11 cellular contexts compared by ENCODE assay signal in the genomic region with DNA sequence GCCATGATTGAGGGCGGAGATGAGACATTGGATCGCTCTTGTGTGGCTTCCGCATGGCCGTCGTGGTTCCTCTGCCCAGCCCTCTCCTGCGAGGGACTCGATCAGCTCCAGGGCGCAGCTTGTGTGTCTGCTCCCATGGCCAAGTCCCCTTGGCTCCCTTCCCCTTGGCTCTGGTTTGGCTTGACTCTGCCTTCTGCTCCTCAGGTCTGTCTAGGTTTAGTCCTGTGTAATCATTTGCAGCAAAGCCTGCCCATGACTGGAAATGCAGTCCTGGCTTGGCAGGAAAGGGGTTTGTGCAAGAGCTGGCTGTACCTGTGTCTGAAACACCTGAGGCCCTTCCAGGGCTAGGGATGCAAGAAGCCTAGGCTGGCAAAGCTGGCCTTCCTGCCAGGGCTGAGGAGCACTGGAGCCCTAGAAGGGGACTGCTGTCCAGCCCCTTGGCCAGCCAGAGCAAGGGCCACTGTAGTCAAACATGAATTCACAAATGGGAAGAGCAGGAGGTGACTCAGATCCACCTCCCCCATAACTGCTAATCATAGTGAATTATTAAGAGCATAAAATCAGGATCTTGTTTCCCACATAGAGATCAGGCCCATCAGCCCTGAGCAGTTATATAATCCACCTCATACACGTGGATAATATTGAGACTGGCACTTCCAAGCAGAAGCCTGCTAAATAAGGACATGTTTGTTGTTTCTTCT.
A peak's percentile ranks its signal among the peaks of the same experiment; 100 is the strongest.
DNase-seq lines count a peak whose midpoint lies in the region; ATAC-seq and TF ChIP-seq lines count a peak whose summit lies in the region.
"Had no signal": no experiment of that assay in that cellular context is flagged by ENCODE, and none has a peak within 500 bp of the region (broad histone marks: within the 10 kb centered on the region; RNA-seq: fewer than 3 reads in every experiment).

No MANE protein-coding gene starts in this region.

- H3K36me3 Mint-ChIP-seq in endodermal cell (ENCODE audit: low read depth) (no peaks in the 10 kb centered on the region), endothelial cell (ENCODE audit: low read depth, unreplicated experiment) (no peaks in the 10 kb centered on the region)

- H3K4me3 Mint-ChIP-seq in endodermal cell (no peak overlapping the region), endothelial cell (ENCODE audit: unreplicated experiment) (no peak overlapping the region)
- H3K4me3 Mint-ChIP-seq: CD4-positive, CD25-positive, alpha-beta regulatory T cell; T-helper 2 cell treated with Interferon-gamma antibody and Interleukin-4, amounts not matched to agents 5 μg/mL and 100 μg/mL, for 36 hours had no signal

- H3K4me1 Mint-ChIP-seq in endodermal cell, result peaks cover 21% of the 10 kb centered on the region
- peaks cover 9% of the 10 kb centered on the region for H3K4me1 Mint-ChIP-seq in endothelial cell (ENCODE audit: unreplicated experiment)

- H3K27ac ChIP-seq in endodermal cell (ENCODE audit: low read depth, low read length) (no peak overlapping the region), parathyroid adenoma (peak overlapping the region; percentile 36), Karpas-422 (ENCODE audit: low read length) (no peak overlapping the region)

- H3K9me3 Mint-ChIP-seq in endodermal cell, result no peaks in the 10 kb centered on the region
- no peaks in the 10 kb centered on the region for H3K9me3 Mint-ChIP-seq in endothelial cell (ENCODE audit: unreplicated experiment)
- H3K9me3 Mint-ChIP-seq: CD4-positive, CD25-positive, alpha-beta regulatory T cell; T-helper 2 cell treated with Interferon-gamma antibody and Interleukin-4, amounts not matched to agents 5 μg/mL and 100 μg/mL, for 36 hours had no signal

- DNase-seq in G401 (ENCODE audit: low spot score), result peak; percentile 99
- DNase-seq in NCI-H510A treated with DMSO at 0.1 percent for 48 hours (lab: John Stamatoyannopoulos, UW), result peak; percentile 40
- no peak for DNase-seq in endodermal cell
- no peak for DNase-seq in endothelial cell (ENCODE audit: low spot score)
- DNase-seq in Karpas-422, result no peak
- DNase-seq: CD4-positive, CD25-positive, alpha-beta regulatory T cell; islet precursor cell had no signal

- TF ChIP-seq CTCF in endodermal cell (conservative IDR thresholded peaks at IDR 0.05) (no peak), parathyroid adenoma (IDR thresholded peaks at IDR 0.05) (no peak), endothelial cell (IDR thresholded peaks at IDR 0.05; ENCODE audit: unreplicated experiment) (no peak)

- WGBS in endodermal cell (ENCODE audit: insufficient coverage in 1 of 2, insufficient read length in 1 of 2), 2 experiments, result 93 to 94% methylated on average over 6 to 9 of the region's 9 CpGs

- H2AFZ ChIP-seq in parathyroid adenoma, result no peak overlapping the region
- no peak overlapping the region for H2AFZ ChIP-seq in Karpas-422 (ENCODE audit: low read length)

- H3K27ac Mint-ChIP-seq in endodermal cell (peak overlapping the region; percentile 38), endothelial cell (ENCODE audit: unreplicated experiment) (no peak overlapping the region)
- H3K27ac Mint-ChIP-seq: T-helper 2 cell treated with Interferon-gamma antibody and Interleukin-4, amounts not matched to agents 5 μg/mL and 100 μg/mL, for 36 hours had no signal

- H4K20me1 ChIP-seq in Karpas-422 (ENCODE audit: insufficient read depth, low read depth, low read length), result peaks cover 28% of the 10 kb centered on the region

- ATAC-seq in HG02870 (IDR thresholded peaks at IDR 0.05; ENCODE audit: unreplicated experiment) (no peak), HG03354 (IDR thresholded peaks at IDR 0.05; ENCODE audit: poor library complexity, severe bottlenecking, unreplicated experiment) (no peak)

- H3K4me3 ChIP-seq in endodermal cell (ENCODE audit: low read length), result no peak overlapping the region
- H3K4me3 ChIP-seq in parathyroid adenoma (ENCODE audit: low read depth, low read length), result no peak overlapping the region
- no peak overlapping the region for H3K4me3 ChIP-seq in Karpas-422 (ENCODE audit: low read length)

- H3K36me3 ChIP-seq in endodermal cell (ENCODE audit: control insufficient read depth, insufficient read depth, low read length), result no peaks in the 10 kb centered on the region
- no peaks in the 10 kb centered on the region for H3K36me3 ChIP-seq in parathyroid adenoma (ENCODE audit: control insufficient read depth, insufficient read depth, low read length)
- no peaks in the 10 kb centered on the region for H3K36me3 ChIP-seq in Karpas-422 (ENCODE audit: insufficient read depth, low read length)

- H3K4me2 ChIP-seq in parathyroid adenoma (ENCODE audit: low read length), result no peak overlapping the region
- no peak overlapping the region for H3K4me2 ChIP-seq in Karpas-422 (ENCODE audit: low read depth, low read length, poor library complexity, severe bottlenecking)

- peaks cover 17% of the 10 kb centered on the region for H3K4me1 ChIP-seq in endodermal cell (ENCODE audit: control insufficient read depth, insufficient read depth, low read length)
- H3K4me1 ChIP-seq in parathyroid adenoma, result peaks cover 3% of the 10 kb centered on the region
- peaks cover 3% of the 10 kb centered on the region; the same call in 1 of the 2 replicates for H3K4me1 ChIP-seq in Karpas-422 (ENCODE audit: low read length)

- H3K27me3 ChIP-seq in endodermal cell (ENCODE audit: control insufficient read depth, insufficient read depth, low read length, poor library complexity, severe bottlenecking) (no peaks in the 10 kb centered on the region), parathyroid adenoma (ENCODE audit: control insufficient read depth, insufficient read depth, low read length) (no peaks in the 10 kb centered on the region), Karpas-422 (ENCODE audit: low read length) (no peaks in the 10 kb centered on the region)

- H3K79me2 ChIP-seq in parathyroid adenoma (no peaks in the 10 kb centered on the region), Karpas-422 (ENCODE audit: low read length) (no peaks in the 10 kb centered on the region)

- H3K9me2 ChIP-seq in Karpas-422 (replicated peaks; ENCODE audit: insufficient read depth, low read length), result no peaks in the 10 kb centered on the region

- H3K9me3 ChIP-seq in endodermal cell (ENCODE audit: control insufficient read depth, low read length) (no peaks in the 10 kb centered on the region), parathyroid adenoma (ENCODE audit: control insufficient read depth, low read length) (no peaks in the 10 kb centered on the region), Karpas-422 (ENCODE audit: low read length) (no peaks in the 10 kb centered on the region)

- in situ Hi-C loops in G401 (cut with HindIII; ENCODE audit: low sequenced_read_pairs), result no loop called here

- no peak overlapping the region for H3K9ac ChIP-seq in endodermal cell (ENCODE audit: extremely low read depth, low read length, poor library complexity, severe bottlenecking)
- H3K9ac ChIP-seq in parathyroid adenoma, result no peak overlapping the region
- H3K9ac ChIP-seq in Karpas-422 (ENCODE audit: low read length), result no peak overlapping the region

- no peaks in the 10 kb centered on the region for H3K27me3 Mint-ChIP-seq in endodermal cell (ENCODE audit: insufficient read depth)
- H3K27me3 Mint-ChIP-seq in endothelial cell (ENCODE audit: unreplicated experiment), result no peaks in the 10 kb centered on the region
- H3K27me3 Mint-ChIP-seq: CD4-positive, CD25-positive, alpha-beta regulatory T cell had no signal

Comparison
In these comparisons a context has a peak if more than half of its experiments do, and no peak if none do; other contexts are left out.
1. DNase-seq: peak in G401 (single experiment) and NCI-H510A treated with DMSO at 0.1 percent for 48 hours (single experiment); none in endodermal cell (single experiment), endothelial cell (single experiment) and Karpas-422 (single experiment).